15 cellular contexts compared by ENCODE assay signal in the genomic region with DNA sequence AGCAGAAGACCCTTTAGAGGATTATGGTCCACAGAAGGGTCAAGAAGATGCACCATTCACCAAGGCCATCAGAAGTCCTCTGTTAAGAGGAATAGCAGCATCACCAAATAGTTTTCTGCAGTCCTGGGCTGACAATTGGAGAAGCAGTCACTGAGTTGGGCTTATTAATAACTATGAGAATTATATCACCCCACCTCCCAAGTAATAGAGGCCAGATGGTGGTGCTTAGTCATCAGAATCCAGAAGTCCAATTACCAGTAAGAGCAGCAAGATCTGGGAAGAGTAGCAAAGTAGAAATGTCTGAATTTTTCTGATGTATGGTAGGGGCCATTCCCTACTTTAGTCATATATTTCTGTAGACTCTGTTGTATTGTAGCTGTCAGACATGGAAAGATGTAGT. TPM values are rescaled to one million over a fixed set of nuclear protein-coding genes. Genes with fewer than 3 reads are reported as not detected.
A peak's percentile ranks its signal among the peaks of the same experiment; 100 is the strongest.
DNase-seq lines count a peak whose midpoint lies in the region; ATAC-seq and TF ChIP-seq lines count a peak whose summit lies in the region.
"Had no signal": no experiment of that assay in that cellular context is flagged by ENCODE, and none has a peak within 500 bp of the region (broad histone marks: within the 10 kb centered on the region; RNA-seq: fewer than 3 reads in every experiment).

No MANE protein-coding gene starts in this region.

- H2AFZ ChIP-seq in GM23248, result no peak overlapping the region
- no peak overlapping the region for H2AFZ ChIP-seq in fibroblast of lung (ENCODE audit: low read length)
- H2AFZ ChIP-seq: PC-9 had no signal

- H3K36me3 ChIP-seq in BJ (ENCODE audit: control insufficient read depth, insufficient read depth, low read length) (no peaks in the 10 kb centered on the region), GM23248 (ENCODE audit: low read depth) (no peaks in the 10 kb centered on the region), fibroblast of lung (ENCODE audit: control insufficient read depth, insufficient read depth, low read length) (no peaks in the 10 kb centered on the region), heart left ventricle (no peaks in the 10 kb centered on the region)

- intact Hi-C loops in heart left ventricle (cut with DNase I), result loop anchor here in 1 of 10 donors (5.0 kb wide), 1 partner anchor 50 kb away; the partner anchor contains the start of gene ATXN7L2

- H3K36me3 Mint-ChIP-seq in activated naive CD8-positive, alpha-beta T cell treated with anti-CD3 and anti-CD28 coated beads, Interleukin-2, amount 50 U/mL, for 24 hours (ENCODE audit: low read depth), result no peaks in the 10 kb centered on the region
- H3K36me3 Mint-ChIP-seq: CD4-positive, CD25-positive, alpha-beta regulatory T cell had no signal

- H3K79me2 ChIP-seq in GM23248 (ENCODE audit: insufficient read depth), result peaks cover 16% of the 10 kb centered on the region
- H3K79me2 ChIP-seq in fibroblast of lung (ENCODE audit: control insufficient read depth, insufficient read depth, low read length), result peaks cover 3% of the 10 kb centered on the region

- H3K4me3 Mint-ChIP-seq in activated naive CD8-positive, alpha-beta T cell treated with anti-CD3 and anti-CD28 coated beads, Interleukin-2, amount 50 U/mL, for 24 hours, result no peak overlapping the region
- H3K4me3 Mint-ChIP-seq: CD4-positive, CD25-positive, alpha-beta regulatory T cell had no signal

- no peak overlapping the region for H3K27ac ChIP-seq in GM23248
- no peak overlapping the region for H3K27ac ChIP-seq in fibroblast of lung (ENCODE audit: insufficient read depth, low read length)
- H3K27ac ChIP-seq in heart left ventricle, result no peak overlapping the region
- H3K27ac ChIP-seq: PC-9 had no signal

- peaks cover 7% of the 10 kb centered on the region for H3K4me1 Mint-ChIP-seq in activated naive CD8-positive, alpha-beta T cell treated with anti-CD3 and anti-CD28 coated beads, Interleukin-2, amount 50 U/mL, for 24 hours

- H3K4me2 ChIP-seq in GM23248 (ENCODE audit: unreplicated experiment) (no peak overlapping the region), fibroblast of lung (ENCODE audit: extremely low read depth, insufficient read depth, low read length) (no peak overlapping the region)
- H3K4me2 ChIP-seq: PC-9 had no signal

- POLR2A ChIA-PET in BJ (lab: Charles Lee), result no interaction called here

- H3K4me1 ChIP-seq in GM23248 (ENCODE audit: insufficient read depth) (peaks cover 18% of the 10 kb centered on the region), fibroblast of lung (ENCODE audit: control insufficient read depth, extremely low read depth, insufficient read depth, low read length) (peaks cover 3% of the 10 kb centered on the region), heart left ventricle (peaks cover 0 to 10% (median 5%) of the 10 kb centered on the region in 12 donors)

- H3K27me3 ChIP-seq in BJ (ENCODE audit: control insufficient read depth, insufficient read depth, low read length) (no peaks in the 10 kb centered on the region), GM23248 (replicated peaks; ENCODE audit: insufficient read depth) (no peaks in the 10 kb centered on the region), fibroblast of lung (ENCODE audit: control insufficient read depth, insufficient read depth, low read length) (no peaks in the 10 kb centered on the region), heart left ventricle (no peaks in the 10 kb centered on the region)

- H4K20me1 ChIP-seq in GM23248 (ENCODE audit: insufficient read depth) (no peaks in the 10 kb centered on the region), fibroblast of lung (ENCODE audit: control insufficient read depth, extremely low read depth, insufficient read depth, low read length) (no peaks in the 10 kb centered on the region)

- H3K9ac ChIP-seq in GM23248 (no peak overlapping the region), fibroblast of lung (ENCODE audit: insufficient read depth, low read length) (no peak overlapping the region)

- H3F3A ChIP-seq in GM23248 (ENCODE audit: insufficient read depth), result peaks cover 13% of the 10 kb centered on the region; the same call in 1 of the 2 replicates

- peaks cover 6% of the 10 kb centered on the region for H3K27me3 Mint-ChIP-seq in activated naive CD8-positive, alpha-beta T cell treated with anti-CD3 and anti-CD28 coated beads, Interleukin-2, amount 50 U/mL, for 24 hours

- H3K27ac Mint-ChIP-seq in activated naive CD8-positive, alpha-beta T cell treated with anti-CD3 and anti-CD28 coated beads, Interleukin-2, amount 50 U/mL, for 24 hours, result no peak overlapping the region
- H3K27ac Mint-ChIP-seq: CD4-positive, CD25-positive, alpha-beta regulatory T cell had no signal

- no peak for ATAC-seq in heart left ventricle
- no peak for ATAC-seq in activated naive CD8-positive, alpha-beta T cell treated with anti-CD3 and anti-CD28 coated beads, Interleukin-2, amount 50 U/mL, for 24 hours

- in situ Hi-C loops in GM23248 (cut with MboI), result no loop called here

- DNase-seq in BJ (ENCODE audit: low read depth) (peak; percentile 60), GM23248 (peak; percentile 78), fibroblast of lung (ENCODE audit: low read depth in 2 of 2) (peak; percentile 23 to 39), foreskin melanocyte (no peak), heart left ventricle (no peak), NCI-H345 (lab: John Stamatoyannopoulos, UW) (no peak)
- DNase-seq in activated naive CD8-positive, alpha-beta T cell treated with anti-CD3 and anti-CD28 coated beads, Interleukin-2, amount 50 U/mL, for 24 hours, result no peak
- DNase-seq: CD4-positive, CD25-positive, alpha-beta regulatory T cell; DMS79; MV-4-11; NCI-H1436 treated with DMSO at 0.1 percent for 48 hours; NCI-H226; NCI-H69; PC-9 had no signal

- no peaks in the 10 kb centered on the region for H3K9me2 ChIP-seq in GM23248 (ENCODE audit: insufficient read depth)

- TF ChIP-seq CTCF in BJ (IDR thresholded peaks at IDR 0.05; ENCODE audit: insufficient read depth, low read depth, low read length), result no peak
- no peak for TF ChIP-seq CTCF in fibroblast of lung (conservative IDR thresholded peaks at IDR 0.05 in 1 of 2, IDR thresholded peaks at IDR 0.05 in 1 of 2; ENCODE audit: low read depth in 1 of 2, low read length in 2 of 2)
- no peak for TF ChIP-seq CTCF in heart left ventricle (IDR thresholded peaks at IDR 0.05)

- no peak for TF ChIP-seq POLR2A in heart left ventricle (IDR thresholded peaks at IDR 0.05)

- H3K4me3 ChIP-seq in BJ (ENCODE audit: low read depth, low read length) (no peak overlapping the region), GM23248 (no peak overlapping the region), fibroblast of lung (replicated peaks in 1 of 4; ENCODE audit: control extremely low read depth in 1 of 4, insufficient read depth in 1 of 4, low read depth in 3 of 4, low read length in 4 of 4) (no peak overlapping the region), heart left ventricle (no peak overlapping the region)
- H3K4me3 ChIP-seq: PC-9 had no signal

- H3K9me3 Mint-ChIP-seq in activated naive CD8-positive, alpha-beta T cell treated with anti-CD3 and anti-CD28 coated beads, Interleukin-2, amount 50 U/mL, for 24 hours, result no peaks in the 10 kb centered on the region

- H3K9me3 ChIP-seq in GM23248 (ENCODE audit: low read depth) (no peaks in the 10 kb centered on the region), fibroblast of lung (ENCODE audit: control insufficient read depth, insufficient read depth, low read depth, low read length) (no peaks in the 10 kb centered on the region), heart left ventricle (no peaks in the 10 kb centered on the region)

- CTCF ChIA-PET in BJ (lab: Yijun Ruan, JAX), result interaction anchor here (0.9 kb wide), 1 partner anchor 34 kb away, joined by 3 read pairs; the partner anchor contains the start of gene SYPL2

RNA-seq across cellular contexts. Expression of gene PSMA5, which starts 6.1 kb away (rescaled TPM):
- polyA plus RNA-seq in BJ (2011; rRNA removed) (151 and 226 TPM in 2 replicates), GM23248 (2016; fragmentation: Nextera tagmentation; extraction: Ambion mirVana) (89.7 and 94.5 TPM in 2 replicates), fibroblast of lung (142 and 145 TPM in 2 replicates), heart left ventricle (10 to 100 TPM; 31.5 to 94.7 TPM)
- polyA minus RNA-seq in BJ (2011; rRNA and poly(A)+ RNA removed), result 47.0 and 57.6 TPM in 2 replicates
- total RNA-seq in GM23248 (2014; rRNA removed; shearing (Covaris generic)), result 38.8 and 53.7 TPM in 2 replicates
- total RNA-seq in fibroblast of lung (39.0 and 41.0 TPM in 2 replicates), heart left ventricle (10 to 100 TPM; 24.3 to 74.9 (median 61.0) TPM)
- polyA plus RNA-seq in fibroblast of lung (2012), result 98.3 and 113 TPM in 2 replicates
- 17.0 and 33.7 TPM in 2 replicates for polyA minus RNA-seq in fibroblast of lung (ENCODE audit: low replicate concordance)

RNA-seq across cellular contexts. Expression of gene SYPL2, which starts 34.0 kb away (rescaled TPM):
- 58.8 and 73.1 TPM in 2 replicates for polyA plus RNA-seq in BJ (2011; rRNA removed)
- polyA minus RNA-seq in BJ (2011; rRNA and poly(A)+ RNA removed), result 27.8 and 31.3 TPM in 2 replicates
- 0.11 and 0.13 TPM in 2 replicates for total RNA-seq in GM23248 (2014; rRNA removed; shearing (Covaris generic))
- 0.38 and 0.60 TPM in 2 replicates for polyA plus RNA-seq in GM23248 (2016; fragmentation: Nextera tagmentation; extraction: Ambion mirVana)
- total RNA-seq in fibroblast of lung, result 0.26 and 1.7 TPM in 2 replicates
- polyA plus RNA-seq in fibroblast of lung, result 1.8 and 1.9 TPM in 2 replicates
- polyA plus RNA-seq in fibroblast of lung (2012), result 1.3 and 1.6 TPM in 2 replicates
- polyA minus RNA-seq in fibroblast of lung (ENCODE audit: low replicate concordance), result 1.8 and 2.6 TPM in 2 replicates
- 10 to 100 TPM; 11.3 to 39.7 (median 25.4) TPM for total RNA-seq in heart left ventricle
- 10 to 100 TPM; 14.7 to 36.3 TPM for polyA plus RNA-seq in heart left ventricle
- total RNA-seq: CD4-positive, CD25-positive, alpha-beta regulatory T cell; T-helper 1 cell treated with Interleukin-12 subunit alpha and Interleukin-12 subunit beta and Interleukin-4 antibody, amounts not matched to agents 30 ng/mL and 1 ng/mL, for 36 hours had no signal
- polyA plus RNA-seq: CD4-positive, CD25-positive, alpha-beta regulatory T cell had no signal

RNA-seq across cellular contexts. Expression of gene SORT1, which starts 34.6 kb away (rescaled TPM):
- 38.6 and 52.6 TPM in 2 replicates for polyA plus RNA-seq in BJ (2011; rRNA removed)
- 144 and 155 TPM in 2 replicates for polyA minus RNA-seq in BJ (2011; rRNA and poly(A)+ RNA removed)
- total RNA-seq in GM23248 (2014; rRNA removed; shearing (Covaris generic)), result 8.4 and 11.8 TPM in 2 replicates
- 6.7 and 7.1 TPM in 2 replicates for polyA plus RNA-seq in GM23248 (2016; fragmentation: Nextera tagmentation; extraction: Ambion mirVana)
- 12.8 and 37.5 TPM in 2 replicates for total RNA-seq in fibroblast of lung
- polyA plus RNA-seq in fibroblast of lung, result 17.0 and 27.5 TPM in 2 replicates
- polyA plus RNA-seq in fibroblast of lung (2012), result 13.4 and 28.2 TPM in 2 replicates
- 54.4 and 178 TPM in 2 replicates for polyA minus RNA-seq in fibroblast of lung (ENCODE audit: low replicate concordance)
- 100 to 1,000 TPM in 7 of 9 donors, 10 to 100 TPM in 2; 75.5 to 346 (median 165) TPM for total RNA-seq in heart left ventricle
- polyA plus RNA-seq in heart left ventricle, result 100 to 1,000 TPM in 1 of 2 donors, 10 to 100 TPM in 1; 36.9 to 133 TPM
- polyA plus RNA-seq: CD4-positive, CD25-positive, alpha-beta regulatory T cell had no signal

RNA-seq across cellular contexts. Expression of gene ATXN7L2, which starts 51.4 kb away (rescaled TPM):
- polyA plus RNA-seq in BJ (2011; rRNA removed) (5.7 and 8.7 TPM in 2 replicates), GM23248 (2016; fragmentation: Nextera tagmentation; extraction: Ambion mirVana) (3.0 and 3.3 TPM in 2 replicates), fibroblast of lung (0.86 and 1.6 TPM in 2 replicates), heart left ventricle (1 to 10 TPM; 2.0 to 3.8 TPM)
- 6.1 and 7.6 TPM in 2 replicates for polyA minus RNA-seq in BJ (2011; rRNA and poly(A)+ RNA removed)
- 2.1 and 5.3 TPM in 2 replicates for total RNA-seq in GM23248 (2014; rRNA removed; shearing (Covaris generic))
- total RNA-seq in fibroblast of lung (1.5 and 2.0 TPM in 2 replicates), heart left ventricle (1 to 10 TPM; 1.2 to 2.8 (median 2.1) TPM)
- 1.3 and 2.7 TPM in 2 replicates for polyA plus RNA-seq in fibroblast of lung (2012)
- 1.9 and 2.7 TPM in 2 replicates for polyA minus RNA-seq in fibroblast of lung (ENCODE audit: low replicate concordance)

Comparison
In these comparisons a context has a peak if more than half of its experiments do, and no peak if none do; other contexts are left out.
1. DNase-seq: peak in BJ (single experiment), GM23248 (single experiment) and fibroblast of lung (2 of 2); none in foreskin melanocyte (single experiment), heart left ventricle (0 of 5), activated naive CD8-positive, alpha-beta T cell treated with anti-CD3 and anti-CD28 coated beads, Interleukin-2, amount 50 U/mL, for 24 hours (single experiment) and NCI-H345 (single experiment).